In genomic region chr17:38674749-38675615, GRCh38 we compare ENCODE assay signal across 7 cellular contexts. TPM values are rescaled to one million over a fixed set of nuclear protein-coding genes. Genes with fewer than 3 reads are reported as not detected.
DNase-seq lines count a peak whose midpoint lies in the region; ATAC-seq, FAIRE-seq and TF ChIP-seq lines count a peak whose summit lies in the region.

Gene EPOP (minus strand): TSS chr17:38674957. CDS start chr17:38674495, 462 bp downstream.

- peaks cover 3 to 9% of the 10 kb centered on the region in 2 donors for H3K4me1 ChIP-seq in kidney (ENCODE audit: control insufficient read depth in 1 of 2, insufficient read depth in 1 of 2, low read depth in 1 of 2, low read length in 2 of 2)

- peak within 1 kb of the TSS; percentile 70 for H3K4me3 Mint-ChIP-seq in activated B cell treated with CpG ODN at 0.5 μM for 24 hours

- peak within 1 kb of the TSS in 1 of 2 donors; percentile 34 for H3K9ac ChIP-seq in kidney (ENCODE audit: low read length in 2 of 2)

- H3K4me3 ChIP-seq in cardiac fibroblast (replicated peaks in 1 of 2; ENCODE audit: low read depth in 2 of 2, low read length in 2 of 2) (peak within 1 kb of the TSS; percentile 32 to 51), kidney (ENCODE audit: low read length in 2 of 2) (peak within 1 kb of the TSS; percentile 26 to 50)

- POLR2A ChIA-PET in activated B cell treated with CpG ODN at 0.5 μM for 24 hours (lab: Charles Lee) = interaction anchor here (0.5 to 2.0 kb wide), 10 partner anchors 20 to 116 kb away, joined by 3 to 7 read pairs (median 4); partner anchors contain the start of genes CISD3, MLLT6 and PSMB3

- peaks cover 29% of the 10 kb centered on the region for H3K27me3 Mint-ChIP-seq in activated B cell treated with CpG ODN at 0.5 μM for 24 hours

- TF ChIP-seq CTCF in activated B cell treated with CpG ODN at 0.5 μM for 24 hours (IDR thresholded peaks at IDR 0.05) = no peak
- TF ChIP-seq CTCF in cardiac fibroblast (IDR thresholded peaks at IDR 0.05; ENCODE audit: low read depth, low read length) = no peak
- TF ChIP-seq CTCF in kidney (IDR thresholded peaks at IDR 0.05; ENCODE audit: borderline replicate concordance, extremely low read depth, insufficient read depth) = no peak

- FAIRE-seq in GM18507 (lab: Jason Lieb, UNC) = no peak
- FAIRE-seq in kidney (lab: Jason Lieb, UNC) = no peak

- H3K27ac ChIP-seq in kidney (ENCODE audit: low read depth in 2 of 2, low read length in 2 of 2) = no peak within 1 kb of the TSS

- H3K9me3 Mint-ChIP-seq in activated B cell treated with CpG ODN at 0.5 μM for 24 hours = no peaks in the 10 kb centered on the region

- H3K9me3 ChIP-seq in kidney (ENCODE audit: control insufficient read depth in 1 of 2, low read length in 2 of 2) = no peaks in the 10 kb centered on the region

- intact Hi-C loops in activated B cell treated with CpG ODN at 0.5 μM for 24 hours (cut with micrococcal nuclease) (loop anchor here (1.0 to 10.0 kb wide), 4 partner anchors 72 to 480 kb away; partner anchors contain the start of gene PLXDC1), kidney (cut with DNase I) (loop anchor here (5.0 kb wide), 1 partner anchor 57 kb away; the partner anchor contains the start of gene CISD3)

- H3K36me3 ChIP-seq in kidney (ENCODE audit: control insufficient read depth in 1 of 2, insufficient read depth in 2 of 2, low read length in 2 of 2) = no peaks in the 10 kb centered on the region

- H3K36me3 Mint-ChIP-seq in activated B cell treated with CpG ODN at 0.5 μM for 24 hours (ENCODE audit: low read depth) = no peaks in the 10 kb centered on the region

- no peak within 1 kb of the TSS for H3K27ac Mint-ChIP-seq in activated B cell treated with CpG ODN at 0.5 μM for 24 hours

- H3K4me1 Mint-ChIP-seq in activated B cell treated with CpG ODN at 0.5 μM for 24 hours = peaks cover 32% of the 10 kb centered on the region

- CTCF ChIA-PET in activated B cell treated with CpG ODN at 0.5 μM for 24 hours (lab: Charles Lee) = interaction anchor here (1.2 to 7.2 kb wide), 4 partner anchors 57 to 117 kb away, joined by 3 to 135 read pairs (median 12); partner anchors contain the start of genes CISD3 and PSMB3

- peak; percentile 71 for DNase-seq in GM18507 (ENCODE audit: extremely low spot score, insufficient read length, low read depth)
- peak; percentile 93 for DNase-seq in NCI-H2227 (lab: John Stamatoyannopoulos, UW; ENCODE audit: unreplicated experiment)
- DNase-seq in activated B cell treated with CpG ODN at 0.5 μM for 24 hours = peak; percentile 79
- DNase-seq in cardiac fibroblast (ENCODE audit: low read depth in 2 of 2) = peak; percentile 80 to 89
- peak; percentile 95 for DNase-seq in kidney
- peak; percentile 87 to 91 for DNase-seq in stimulated activated CD4-positive, alpha-beta T cell treated with anti-CD3 and anti-CD28 coated beads, Interleukin-15, amount 100 ng/mL, for 48 hours (ENCODE audit: low read depth in 2 of 2)

- ATAC-seq in HG03066 (IDR thresholded peaks at IDR 0.05; ENCODE audit: low read depth, unreplicated experiment) (peak; percentile 64), activated B cell treated with CpG ODN at 0.5 μM for 24 hours (ENCODE audit: low read depth) (peak; percentile 88)

RNA-seq across cellular contexts. Expression of gene EPOP, which starts in this region (rescaled TPM):
- total RNA-seq in activated B cell treated with CpG ODN at 0.5 μM for 24 hours (2.8 and 3.0 TPM in 2 replicates), kidney (1.3 TPM)
- polyA plus RNA-seq in kidney (ENCODE audit: insufficient read depth, low read depth, low replicate concordance) = 0.49 TPM
